In genomic region chr5:172107606-172108005, GRCh38 we compare ENCODE assay signal across 8 cellular contexts.
DNase-seq lines count a peak whose midpoint lies in the region; ATAC-seq and TF ChIP-seq lines count a peak whose summit lies in the region.

No MANE protein-coding gene starts in this region.

- peaks cover 96% of the 10 kb centered on the region for H3K36me3 Mint-ChIP-seq in stimulated activated effector memory CD8-positive, alpha-beta T cell treated with anti-CD3 and anti-CD28 coated beads, Interleukin-12 subunit alpha, Interleukin-12 subunit beta, amount 100 ng/mL, for 72 hours

- no peak overlapping the region for H3K27ac ChIP-seq in foreskin keratinocyte

- no peaks in the 10 kb centered on the region for H3K27me3 ChIP-seq in foreskin keratinocyte

- H3K27ac Mint-ChIP-seq in stimulated activated effector memory CD8-positive, alpha-beta T cell treated with anti-CD3 and anti-CD28 coated beads, Interleukin-12 subunit alpha, Interleukin-12 subunit beta, amount 100 ng/mL, for 72 hours: peak overlapping the region; percentile 87

- TF ChIP-seq CTCF in WI38 (IDR thresholded peaks at IDR 0.05; ENCODE audit: low read depth, low read length) (0 out of 2 replicates have a peak, but pooled peaks have one; percentile 8), foreskin keratinocyte (conservative IDR thresholded peaks at IDR 0.05) (no peak)

- peaks cover 74% of the 10 kb centered on the region for H3K4me1 Mint-ChIP-seq in stimulated activated effector memory CD8-positive, alpha-beta T cell treated with anti-CD3 and anti-CD28 coated beads, Interleukin-12 subunit alpha, Interleukin-12 subunit beta, amount 100 ng/mL, for 72 hours

- peaks cover 29% of the 10 kb centered on the region for H3K4me1 ChIP-seq in foreskin keratinocyte

- H3K4me3 ChIP-seq in WI38 (ENCODE audit: low read depth, low read length): no peak overlapping the region

- no peak overlapping the region for H3K4me3 Mint-ChIP-seq in stimulated activated effector memory CD8-positive, alpha-beta T cell treated with anti-CD3 and anti-CD28 coated beads, Interleukin-12 subunit alpha, Interleukin-12 subunit beta, amount 100 ng/mL, for 72 hours

- DNase-seq in NOMO-1 treated with DMSO at 0.1 percent for 48 hours (lab: John Stamatoyannopoulos, UW; ENCODE audit: unreplicated experiment) (peak; percentile 4), NOMO-1 treated with dmso at 0.1 percent for 144 hours (lab: John Stamatoyannopoulos, UW; ENCODE audit: unreplicated experiment) (no peak), foreskin keratinocyte (peak; percentile 33 to 71), AML-193 (lab: John Stamatoyannopoulos, UW) (no peak), hippocampal formation (lab: John Stamatoyannopoulos, UW) (no peak)
- DNase-seq in stimulated activated effector memory CD8-positive, alpha-beta T cell treated with anti-CD3 and anti-CD28 coated beads, Interleukin-12 subunit alpha, Interleukin-12 subunit beta, amount 100 ng/mL, for 72 hours (ENCODE audit: low spot score in 2 of 2): no peak

- no peaks in the 10 kb centered on the region for H3K9me3 Mint-ChIP-seq in stimulated activated effector memory CD8-positive, alpha-beta T cell treated with anti-CD3 and anti-CD28 coated beads, Interleukin-12 subunit alpha, Interleukin-12 subunit beta, amount 100 ng/mL, for 72 hours

- ATAC-seq in foreskin keratinocyte (no peak), GM18520 (IDR thresholded peaks at IDR 0.05; ENCODE audit: unreplicated experiment) (no peak)
- no peak for ATAC-seq in stimulated activated effector memory CD8-positive, alpha-beta T cell treated with anti-CD3 and anti-CD28 coated beads, Interleukin-12 subunit alpha, Interleukin-12 subunit beta, amount 100 ng/mL, for 72 hours

Comparison
In these comparisons a context has a peak if more than half of its experiments do, and no peak if none do; other contexts are left out.
1. DNase-seq: peak in NOMO-1 treated with DMSO at 0.1 percent for 48 hours (single experiment) and foreskin keratinocyte (2 of 2); none in NOMO-1 treated with dmso at 0.1 percent for 144 hours (single experiment), stimulated activated effector memory CD8-positive, alpha-beta T cell treated with anti-CD3 and anti-CD28 coated beads, Interleukin-12 subunit alpha, Interleukin-12 subunit beta, amount 100 ng/mL, for 72 hours (0 of 2), AML-193 (0 of 2) and hippocampal formation (0 of 2).